ENCODE assay signal across 19 cellular contexts in genomic region chr4:26047795-26048194, GRCh38.
A peak's percentile ranks its signal among the peaks of the same experiment; 100 is the strongest.
DNase-seq lines count a peak whose midpoint lies in the region; ATAC-seq, FAIRE-seq and TF ChIP-seq lines count a peak whose summit lies in the region.
"Had no signal": no experiment of that assay in that cellular context is flagged by ENCODE, and none has a peak within 500 bp of the region (broad histone marks: within the 10 kb centered on the region; RNA-seq: fewer than 3 reads in every experiment).

No MANE protein-coding gene starts in this region.

- DNase-seq in right atrium auricular region (ENCODE audit: low spot score), result no peak
- DNase-seq in left ventricle myocardium superior, result no peak
- peak; percentile 51 for DNase-seq in mesenteric fat pad (ENCODE audit: low spot score)
- no peak for DNase-seq in frontal cortex (ENCODE audit: low spot score in 2 of 2)
- no peak for DNase-seq in stimulated activated naive CD4-positive, alpha-beta T cell treated with Interleukin-2 at 50 U/mL for 16 hours (lab: John Stamatoyannopoulos, UW)
- no peak for DNase-seq in HPDE6-E6E7 (ENCODE audit: extremely low spot score)
- no peak for DNase-seq in BE2C
- DNase-seq: activated CD4-positive, alpha-beta T cell treated with anti-CD3 and anti-CD28 coated beads, Interleukin-2, amount 10 ng/mL, durations not matched to agents 24 days and 14 days; activated naive CD4-positive, alpha-beta T cell treated with anti-CD3 and anti-CD28 coated beads, Interleukin-2, amount 10 ng/mL, durations not matched to agents 7 days and 5 days; effector CD4-positive, alpha-beta T cell; MG63; naive B cell; NCI-H1930; NCI-H524; stimulated activated CD4-positive, alpha-beta T cell treated with anti-CD3 and anti-CD28 coated beads, Interleukin-2, amount 100 ng/mL, for 24 hours had no signal

- no peak overlapping the region for H3K4me3 ChIP-seq in right atrium auricular region
- H3K4me3 ChIP-seq in skin epidermis, result no peak overlapping the region
- no peak overlapping the region for H3K4me3 ChIP-seq in BE2C (ENCODE audit: low read depth, low read length)
- H3K4me3 ChIP-seq: A549, MG63, testis had no signal

- intact Hi-C loops in left ventricle myocardium superior (cut with micrococcal nuclease), result no loop called here

- H3K27ac ChIP-seq in right atrium auricular region (peak overlapping the region; percentile 75 to 84), skin epidermis (peak overlapping the region in 16 of 21 experiments; percentile 18 to 86 (median 64))
- H3K27ac ChIP-seq: A549 had no signal

- H3K36me3 ChIP-seq in right atrium auricular region (no peaks in the 10 kb centered on the region), BE2C (no peaks in the 10 kb centered on the region)
- H3K36me3 ChIP-seq: MG63 had no signal

- H3K9me3 ChIP-seq in right atrium auricular region (no peaks in the 10 kb centered on the region), BE2C (no peaks in the 10 kb centered on the region)
- H3K9me3 ChIP-seq: A549, MG63, testis had no signal

- no peak for FAIRE-seq in frontal cortex (lab: Jason Lieb, UNC)
- FAIRE-seq: A549 had no signal

- no peak for ATAC-seq in left ventricle myocardium superior
- ATAC-seq: A549, HCT116 had no signal

- TF ChIP-seq CTCF in right atrium auricular region (IDR thresholded peaks at IDR 0.05) (no peak), BE2C (IDR thresholded peaks at IDR 0.05; ENCODE audit: low read depth, low read length) (no peak)

- H3K4me1 ChIP-seq in right atrium auricular region, result peaks cover 0 to 31% of the 10 kb centered on the region in 2 donors
- H3K4me1 ChIP-seq in BE2C, result no peaks in the 10 kb centered on the region
- H3K4me1 ChIP-seq: A549, testis had no signal

- H3K27me3 ChIP-seq in right atrium auricular region, result no peaks in the 10 kb centered on the region
- no peaks in the 10 kb centered on the region for H3K27me3 ChIP-seq in BE2C
- H3K27me3 ChIP-seq: MG63, testis had no signal
